In the genomic region with DNA sequence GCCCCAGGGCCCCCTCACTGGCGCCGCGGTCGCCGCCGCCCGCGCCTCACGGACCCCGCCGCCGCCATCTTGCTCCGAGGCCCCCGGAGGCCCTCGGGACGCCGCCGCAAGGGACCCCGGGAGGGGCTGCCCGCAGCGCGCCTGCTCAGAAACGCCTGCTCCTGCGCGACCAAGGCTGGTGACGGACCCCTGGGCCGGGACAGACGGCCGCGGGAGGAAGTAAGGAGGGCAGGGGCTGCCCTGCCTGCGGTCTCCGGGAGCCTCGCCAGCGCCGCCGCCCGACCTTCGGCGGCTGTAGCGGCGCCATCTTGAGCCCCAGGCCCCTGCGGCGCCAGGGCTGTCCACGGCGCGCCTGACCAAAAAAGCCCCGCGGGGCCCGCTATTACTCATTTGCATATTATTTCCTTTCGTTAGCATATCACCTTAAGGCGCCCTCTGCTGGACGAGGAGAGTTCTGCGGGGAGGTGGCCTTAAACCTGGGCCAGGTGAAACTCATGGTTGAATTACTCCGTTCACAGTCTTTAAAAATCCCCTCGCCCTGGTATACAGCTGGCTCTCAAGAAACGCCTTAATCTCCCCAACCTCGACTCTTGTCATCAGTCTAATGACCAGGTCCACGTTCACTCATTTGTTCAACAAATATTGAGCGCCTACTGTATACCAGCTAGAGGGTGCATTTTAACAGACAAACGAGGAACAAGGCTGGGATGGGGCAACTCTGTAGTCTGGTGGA, we compare ENCODE assay signal across 8 cellular contexts. TPM values are rescaled to one million over a fixed set of nuclear protein-coding genes. Genes with fewer than 3 reads are reported as not detected.
DNase-seq lines count a peak whose midpoint lies in the region; ATAC-seq and TF ChIP-seq lines count a peak whose summit lies in the region.

A gene with protein sequence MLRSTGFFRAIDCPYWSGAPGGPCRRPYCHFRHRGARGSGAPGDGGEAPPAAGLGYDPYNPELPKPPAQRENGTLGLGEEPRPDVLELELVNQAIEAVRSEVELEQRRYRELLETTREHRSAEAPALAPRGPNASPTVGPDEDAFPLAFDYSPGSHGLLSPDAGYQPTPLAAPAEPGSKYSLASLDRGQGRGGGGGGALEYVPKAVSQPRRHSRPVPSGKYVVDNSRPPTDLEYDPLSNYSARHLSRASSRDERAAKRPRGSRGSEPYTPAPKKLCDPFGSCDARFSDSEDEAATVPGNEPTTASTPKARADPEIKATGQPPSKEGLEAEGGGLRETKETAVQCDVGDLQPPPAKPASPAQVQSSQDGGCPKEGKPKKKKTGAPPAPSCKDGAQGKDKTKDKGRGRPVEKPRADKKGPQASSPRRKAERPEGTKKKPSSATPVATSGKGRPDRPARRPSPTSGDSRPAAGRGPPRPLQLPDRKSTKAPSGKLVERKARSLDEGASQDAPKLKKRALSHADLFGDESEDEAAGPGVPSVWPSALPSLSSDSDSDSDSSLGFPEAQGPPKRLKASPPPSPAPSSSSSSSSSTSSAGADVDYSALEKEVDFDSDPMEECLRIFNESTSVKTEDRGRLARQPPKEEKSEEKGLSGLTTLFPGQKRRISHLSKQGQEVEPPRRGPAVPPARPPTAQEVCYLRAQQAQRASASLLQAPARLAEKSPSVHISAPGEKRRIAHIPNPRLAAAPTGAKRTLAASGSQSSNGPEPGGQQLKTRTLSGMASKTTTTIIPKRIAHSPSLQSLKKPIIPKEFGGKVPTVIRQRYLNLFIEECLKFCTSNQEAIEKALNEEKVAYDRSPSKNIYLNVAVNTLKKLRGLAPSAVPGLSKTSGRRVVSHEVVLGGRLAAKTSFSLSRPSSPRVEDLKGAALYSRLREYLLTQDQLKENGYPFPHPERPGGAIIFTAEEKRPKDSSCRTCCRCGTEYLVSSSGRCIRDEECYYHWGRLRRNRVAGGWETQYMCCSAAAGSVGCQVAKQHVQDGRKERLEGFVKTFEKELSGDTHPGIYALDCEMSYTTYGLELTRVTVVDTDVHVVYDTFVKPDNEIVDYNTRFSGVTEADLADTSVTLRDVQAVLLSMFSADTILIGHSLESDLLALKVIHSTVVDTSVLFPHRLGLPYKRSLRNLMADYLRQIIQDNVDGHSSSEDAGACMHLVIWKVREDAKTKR (minus strand): TSS at position 85 of the 733 bp plus-strand sequence. CDS start 125 bp downstream, outside the sequence.

- H3K4me3 ChIP-seq in PC-9 = peak within 1 kb of the TSS; percentile 73
- H3K4me3 ChIP-seq in muscle layer of duodenum (ENCODE audit: low read depth in 1 of 2, low read length in 2 of 2) = peak within 1 kb of the TSS; percentile 91 to 100

- in situ Hi-C loops in KBM-7 (cut with MboI; ENCODE audit: low pct_unique_long_range_greater_than_20kb, low sequenced_read_pairs) = no loop called here

- H3K4me1 ChIP-seq in PC-9 (replicated peaks; ENCODE audit: insufficient read depth) (0 out of 2 replicates have a peak, but pooled peaks cover 11% of the 10 kb centered on the region), muscle layer of duodenum (ENCODE audit: control insufficient read depth in 1 of 2, insufficient read depth in 2 of 2, low read length in 2 of 2) (peaks cover 16 to 65% of the 10 kb centered on the region in 2 donors)

- CTCF ChIA-PET in PC-9 (lab: Charles Lee) = no interaction called here

- intact Hi-C loops in PC-9 (cut with micrococcal nuclease; ENCODE audit: unreplicated experiment) = no loop called here

- H3F3A ChIP-seq in PC-9 (ENCODE audit: insufficient read depth, low read depth) = peaks cover 14% of the 10 kb centered on the region; the same call in 1 of the 2 replicates

- peaks cover 37% of the 10 kb centered on the region for H4K20me1 ChIP-seq in PC-9 (ENCODE audit: insufficient read depth)

- POLR2A ChIA-PET in PC-9 (lab: Charles Lee; ENCODE audit: unreplicated experiment) = interaction anchor here (0.7 kb wide), 1 partner anchor 37 kb away, joined by 4 read pairs; a partner anchor contains a TSS

- H3K27ac ChIP-seq in PC-9 (peak within 1 kb of the TSS; percentile 90), muscle layer of duodenum (ENCODE audit: low read length) (peak within 1 kb of the TSS; percentile 72)

- H3K36me3 ChIP-seq in PC-9 (ENCODE audit: low read depth) (no peaks in the 10 kb centered on the region), muscle layer of duodenum (ENCODE audit: control insufficient read depth in 1 of 2, insufficient read depth in 2 of 2, low read length in 2 of 2) (peaks cover 3 to 14% of the 10 kb centered on the region in 2 donors)

- no peak within 1 kb of the TSS for H2AFZ ChIP-seq in PC-9

- DNase-seq in DMS53 treated with DMSO at 0.1 percent for 48 hours (lab: John Stamatoyannopoulos, UW; ENCODE audit: unreplicated experiment) (peak; percentile 84), KBM-7 (peak; percentile 99), PC-9 (peak; percentile 77 to 93)
- peak; percentile 99 for DNase-seq in activated T-cell treated with anti-CD3 and anti-CD28 coated beads, Interleukin-2, amount 50 U/mL, for 1 hour
- DNase-seq in stimulated activated CD8-positive, alpha-beta memory T cell treated with anti-CD3 and anti-CD28 coated beads, Interleukin-7, amount 100 ng/mL, for 4 hours (ENCODE audit: low read depth in 2 of 2) = peak; percentile 93 to 98

- ATAC-seq in GM21619 (IDR thresholded peaks at IDR 0.05; ENCODE audit: unreplicated experiment) = peak; percentile 48
- ATAC-seq in esophagus mucosa = peak; percentile 73

- H3K27me3 ChIP-seq in PC-9 (ENCODE audit: insufficient read depth, low read depth) (no peaks in the 10 kb centered on the region), muscle layer of duodenum (ENCODE audit: low read depth, low read length) (no peaks in the 10 kb centered on the region)

- no peaks in the 10 kb centered on the region for H3K9me3 ChIP-seq in PC-9 (ENCODE audit: insufficient read depth, low read depth)
- no peaks in the 10 kb centered on the region for H3K9me3 ChIP-seq in muscle layer of duodenum (ENCODE audit: control insufficient read depth in 1 of 2, low read length in 2 of 2)

- TF ChIP-seq CTCF in PC-9 (conservative IDR thresholded peaks at IDR 0.05) = peak; percentile 83

- peak within 1 kb of the TSS; percentile 96 for H3K4me2 ChIP-seq in PC-9

- peaks cover 55% of the 10 kb centered on the region for H3K79me2 ChIP-seq in PC-9 (ENCODE audit: low read depth)

- BruUV-seq in PC-9 (replicated peaks; lab: Mats Ljungman, UMichigan) = no TSS peak

- no peaks in the 10 kb centered on the region for H3K9me2 ChIP-seq in PC-9 (ENCODE audit: insufficient read depth)

RNA-seq across cellular contexts. Expression of the gene that starts here (rescaled TPM):
- total RNA-seq in PC-9 (2021) (25.6 and 25.8 TPM in 2 replicates), esophagus mucosa (16.9 TPM)

Comparison
In these comparisons a context has a peak if more than half of its experiments do, and no peak if none do; other contexts are left out.
1. Peak in every context shown above with its lines: DNase-seq, ATAC-seq, H3K4me3 ChIP-seq and H3K27ac ChIP-seq.